Comparison of ENCODE assay signal across 8 cellular contexts in the genomic region with DNA sequence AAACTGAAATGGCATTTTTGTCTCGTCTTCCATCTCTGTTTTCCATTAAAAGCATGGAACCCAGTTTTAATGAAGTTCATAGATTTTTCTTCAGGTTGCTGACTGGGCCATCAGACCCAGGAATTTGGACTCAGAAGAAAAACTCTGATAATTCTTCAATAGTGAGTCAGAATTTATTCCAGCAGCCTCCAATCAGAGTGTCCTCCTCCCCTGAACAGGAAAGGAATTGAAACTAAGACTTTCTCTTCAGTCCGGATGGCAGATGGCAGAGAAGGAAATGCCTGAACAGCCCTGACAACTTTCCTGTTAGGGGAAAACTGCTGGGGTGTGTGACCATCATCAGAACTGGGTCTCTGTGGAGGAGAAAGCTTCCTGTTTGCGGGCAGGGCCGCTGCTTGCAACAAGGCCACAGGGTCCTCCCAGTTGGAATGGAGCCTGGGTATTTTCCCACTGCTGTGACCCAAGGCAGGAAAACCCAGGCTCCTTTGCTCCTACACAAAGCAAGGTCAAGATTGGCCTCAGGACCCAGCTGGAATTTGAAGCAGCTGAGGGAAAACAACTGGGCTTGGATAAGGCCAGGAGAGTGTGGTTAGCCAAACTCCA. TPM values are rescaled to one million over a fixed set of nuclear protein-coding genes. Genes with fewer than 3 reads are reported as not detected.
A peak's percentile ranks its signal among the peaks of the same experiment; 100 is the strongest.
DNase-seq lines count a peak whose midpoint lies in the region; ATAC-seq, FAIRE-seq and TF ChIP-seq lines count a peak whose summit lies in the region.

No MANE protein-coding gene starts in this region.

- H3K4me1 ChIP-seq in astrocyte (ENCODE audit: insufficient read depth, low read length) (peaks cover 32% of the 10 kb centered on the region), Caco-2 (peaks cover 9% of the 10 kb centered on the region)

- no TSS peak for BruUV-seq in Caco-2 (replicated peaks; lab: Mats Ljungman, UMichigan)

- ATAC-seq in GM19035 (IDR thresholded peaks at IDR 0.05; ENCODE audit: unreplicated experiment) (no peak), GM21528 (IDR thresholded peaks at IDR 0.05; ENCODE audit: low FRiP score, unreplicated experiment) (no peak)

- no peaks in the 10 kb centered on the region for H3K9me3 Mint-ChIP-seq in astrocyte (ENCODE audit: unreplicated experiment)
- H3K9me3 Mint-ChIP-seq in activated CD4-positive, alpha-beta memory T cell treated with anti-CD3 and anti-CD28 coated beads for 36 hours: no peaks in the 10 kb centered on the region
- H3K9me3 Mint-ChIP-seq in Caco-2 (ENCODE audit: unreplicated experiment): no peaks in the 10 kb centered on the region

- CTCF ChIA-PET in activated CD4-positive, alpha-beta memory T cell treated with anti-CD3 and anti-CD28 coated beads for 36 hours (lab: Charles Lee): no interaction called here
- CTCF ChIA-PET in Caco-2 (lab: Charles Lee): interaction anchor here (1.4 kb wide), 1 partner anchor 21 kb away, joined by 4 read pairs; no protein-coding TSS in a partner anchor

- peaks cover 4% of the 10 kb centered on the region for H3K27me3 Mint-ChIP-seq in astrocyte (ENCODE audit: low read depth, unreplicated experiment)
- H3K27me3 Mint-ChIP-seq in activated CD4-positive, alpha-beta memory T cell treated with anti-CD3 and anti-CD28 coated beads for 36 hours: peaks cover 3% of the 10 kb centered on the region
- H3K27me3 Mint-ChIP-seq in Caco-2 (ENCODE audit: insufficient read depth, unreplicated experiment): no peaks in the 10 kb centered on the region

- DNase-seq in HFF-Myc (ENCODE audit: extremely low read depth, low read depth) (peak; percentile 71), astrocyte (ENCODE audit: low read depth) (peak; percentile 79), kidney epithelial cell (ENCODE audit: low read depth) (peak; percentile 47), stromal cell of bone marrow (ENCODE audit: low read depth) (peak; percentile 60), Caco-2 (no peak)
- no peak for DNase-seq in activated CD4-positive, alpha-beta memory T cell treated with anti-CD3 and anti-CD28 coated beads for 36 hours

- no peak for TF ChIP-seq CTCF in HFF-Myc (IDR thresholded peaks at IDR 0.05; ENCODE audit: low read depth, low read length, missing control alignments)
- no peak for TF ChIP-seq CTCF in astrocyte (IDR thresholded peaks at IDR 0.05; ENCODE audit: insufficient read depth, low read depth, low read length)
- no peak for TF ChIP-seq CTCF in kidney epithelial cell (IDR thresholded peaks at IDR 0.05; ENCODE audit: insufficient read depth, low read length, poor library complexity, severe bottlenecking)
- TF ChIP-seq CTCF in Caco-2 (IDR thresholded peaks at IDR 0.05; ENCODE audit: insufficient read depth in 1 of 2, low read depth in 1 of 2, low read length in 1 of 2, severe bottlenecking in 1 of 2, unreplicated experiment in 1 of 2): no peak

- POLR2A ChIA-PET in activated CD4-positive, alpha-beta memory T cell treated with anti-CD3 and anti-CD28 coated beads for 36 hours (lab: Charles Lee): no interaction called here
- POLR2A ChIA-PET in Caco-2 (lab: Charles Lee): no interaction called here

- no peak overlapping the region for H3K4me3 Mint-ChIP-seq in astrocyte (ENCODE audit: unreplicated experiment)
- H3K4me3 Mint-ChIP-seq in activated CD4-positive, alpha-beta memory T cell treated with anti-CD3 and anti-CD28 coated beads for 36 hours: no peak overlapping the region
- H3K4me3 Mint-ChIP-seq in Caco-2 (ENCODE audit: unreplicated experiment): no peak overlapping the region

- no peaks in the 10 kb centered on the region for H3K36me3 Mint-ChIP-seq in astrocyte (ENCODE audit: low read depth, unreplicated experiment)
- no peaks in the 10 kb centered on the region for H3K36me3 Mint-ChIP-seq in activated CD4-positive, alpha-beta memory T cell treated with anti-CD3 and anti-CD28 coated beads for 36 hours
- H3K36me3 Mint-ChIP-seq in Caco-2 (ENCODE audit: insufficient read depth, unreplicated experiment): no peaks in the 10 kb centered on the region

- H3K4me1 Mint-ChIP-seq in astrocyte (ENCODE audit: low read depth, unreplicated experiment): peaks cover 34% of the 10 kb centered on the region
- H3K4me1 Mint-ChIP-seq in activated CD4-positive, alpha-beta memory T cell treated with anti-CD3 and anti-CD28 coated beads for 36 hours (ENCODE audit: low read depth): no peaks in the 10 kb centered on the region
- no peaks in the 10 kb centered on the region for H3K4me1 Mint-ChIP-seq in Caco-2 (ENCODE audit: low read depth, unreplicated experiment)

- no peaks in the 10 kb centered on the region for H3K79me2 ChIP-seq in astrocyte (ENCODE audit: insufficient read depth, low read length)

- H2AFZ ChIP-seq in astrocyte (ENCODE audit: low read depth, low read length): peak overlapping the region; percentile 82

- H3K36me3 ChIP-seq in astrocyte (ENCODE audit: insufficient read depth, low read length) (no peaks in the 10 kb centered on the region), kidney epithelial cell (ENCODE audit: control insufficient read depth, insufficient read depth, low read length) (no peaks in the 10 kb centered on the region), Caco-2 (ENCODE audit: control insufficient read depth, insufficient read depth, low read length) (no peaks in the 10 kb centered on the region)

- FAIRE-seq in astrocyte (lab: Jason Lieb, UNC): peak; percentile 88

- H3K9me3 ChIP-seq in astrocyte (ENCODE audit: insufficient read depth, low read depth, low read length) (no peaks in the 10 kb centered on the region), Caco-2 (no peaks in the 10 kb centered on the region)

- H3K27ac ChIP-seq in astrocyte (ENCODE audit: low read depth, low read length): peak overlapping the region; percentile 84

- H3K9ac ChIP-seq in astrocyte (ENCODE audit: low read length): peak overlapping the region; percentile 51

- intact Hi-C loops in activated CD4-positive, alpha-beta memory T cell treated with anti-CD3 and anti-CD28 coated beads for 36 hours (cut with micrococcal nuclease): no loop called here
- intact Hi-C loops in Caco-2 (cut with micrococcal nuclease; ENCODE audit: unreplicated experiment): no loop called here

- H4K20me1 ChIP-seq in astrocyte (ENCODE audit: insufficient read depth, low read length): no peaks in the 10 kb centered on the region

- peak overlapping the region; percentile 75 for H3K4me2 ChIP-seq in astrocyte (ENCODE audit: low read length)

- no peaks in the 10 kb centered on the region for H3K27me3 ChIP-seq in astrocyte (ENCODE audit: insufficient read depth, low read length)
- no peaks in the 10 kb centered on the region for H3K27me3 ChIP-seq in kidney epithelial cell (ENCODE audit: control insufficient read depth, insufficient read depth, low read length)
- no peaks in the 10 kb centered on the region for H3K27me3 ChIP-seq in Caco-2 (replicated peaks; ENCODE audit: control insufficient read depth, insufficient read depth, low read length)

- H3K4me3 ChIP-seq in HFF-Myc (replicated peaks; ENCODE audit: low read depth, low read length) (no peak overlapping the region), astrocyte (ENCODE audit: insufficient read depth, low read depth, low read length) (peak overlapping the region; percentile 1), kidney epithelial cell (ENCODE audit: low read depth, low read length) (no peak overlapping the region), Caco-2 (ENCODE audit: low read depth, low read length) (no peak overlapping the region)

- H3K27ac Mint-ChIP-seq in astrocyte (ENCODE audit: unreplicated experiment) (peak overlapping the region; percentile 94), Caco-2 (ENCODE audit: unreplicated experiment) (no peak overlapping the region)
- H3K27ac Mint-ChIP-seq in activated CD4-positive, alpha-beta memory T cell treated with anti-CD3 and anti-CD28 coated beads for 36 hours: no peak overlapping the region

RNA-seq across cellular contexts. Expression of gene CD34, which starts 20.7 kb away (rescaled TPM):
- total RNA-seq in astrocyte (0.29 and 0.45 TPM in 2 replicates), kidney epithelial cell (0.04 and 0.41 TPM in 2 replicates), Caco-2 (2022) (not detected in 2 replicates)
- total RNA-seq in activated CD4-positive, alpha-beta memory T cell treated with anti-CD3 and anti-CD28 coated beads for 36 hours: not detected

Comparison
In these comparisons a context has a peak if more than half of its experiments do, and no peak if none do; other contexts are left out.
1. DNase-seq: peak in HFF-Myc (single experiment), astrocyte (single experiment), kidney epithelial cell (single experiment) and stromal cell of bone marrow (single experiment); none in activated CD4-positive, alpha-beta memory T cell treated with anti-CD3 and anti-CD28 coated beads for 36 hours (single experiment) and Caco-2 (0 of 2).